8 cellular contexts compared by ENCODE assay signal in genomic region chr6:28383235-28384142, GRCh38. TPM values are rescaled to one million over a fixed set of nuclear protein-coding genes. Genes with fewer than 3 reads are reported as not detected.
DNase-seq lines count a peak whose midpoint lies in the region; ATAC-seq and TF ChIP-seq lines count a peak whose summit lies in the region.

No MANE protein-coding gene starts in this region.

- no peaks in the 10 kb centered on the region for H3K27me3 Mint-ChIP-seq in effector memory CD8-positive, alpha-beta T cell

- H3K27ac ChIP-seq in Karpas-422 (ENCODE audit: low read length), result no peak overlapping the region
- H3K27ac ChIP-seq in WERI-Rb-1, result peak overlapping the region; percentile 66
- H3K27ac ChIP-seq in right lobe of liver, result peak overlapping the region; percentile 63 to 71 (median 67)

- H3K9me2 ChIP-seq in Karpas-422 (replicated peaks; ENCODE audit: insufficient read depth, low read length), result no peaks in the 10 kb centered on the region

- H3K4me3 ChIP-seq in Karpas-422 (ENCODE audit: low read length) (no peak overlapping the region), WERI-Rb-1 (ENCODE audit: low read depth, low read length) (peak overlapping the region; percentile 49), right lobe of liver (peak overlapping the region; percentile 43 to 59 (median 56))

- H3K4me1 Mint-ChIP-seq in effector memory CD8-positive, alpha-beta T cell (ENCODE audit: low read depth in 2 of 2), result peaks cover 3 to 8% of the 10 kb centered on the region in 2 donors

- TF ChIP-seq CTCF in GM10248 (IDR thresholded peaks at IDR 0.05; ENCODE audit: control extremely low read depth, extremely low read depth, low read depth, missing control alignments) (peak; percentile 46), WERI-Rb-1 (IDR thresholded peaks at IDR 0.05; ENCODE audit: low read depth, low read length) (peak; percentile 72), right lobe of liver (IDR thresholded peaks at IDR 0.05) (peak; percentile 53 to 63 (median 56))

- H3K4me3 Mint-ChIP-seq in effector memory CD8-positive, alpha-beta T cell, result peak overlapping the region in 1 of 2 donors; percentile 22

- H3K4me1 ChIP-seq in Karpas-422 (ENCODE audit: low read length) (no peaks in the 10 kb centered on the region), right lobe of liver (peaks cover 0 to 5% (median 0%) of the 10 kb centered on the region in 4 donors)

- no peak overlapping the region for H2AFZ ChIP-seq in Karpas-422 (ENCODE audit: low read length)

- CTCF ChIA-PET in GM10248 (lab: Yijun Ruan, JAX), result interaction anchor here (0.7 to 4.7 kb wide), 17 partner anchors 11 to 1267 kb away, joined by 3 to 55 read pairs (median 4); partner anchors contain the start of genes ZSCAN12 and ZSCAN31

- peaks cover 52% of the 10 kb centered on the region for H3K79me2 ChIP-seq in Karpas-422 (ENCODE audit: low read length)

- H3K9me3 ChIP-seq in Karpas-422 (ENCODE audit: low read length) (peaks cover 13% of the 10 kb centered on the region), WERI-Rb-1 (ENCODE audit: severe bottlenecking) (peaks cover 4% of the 10 kb centered on the region), right lobe of liver (no peaks in the 10 kb centered on the region)

- peak; percentile 78 for ATAC-seq in GM21737 (IDR thresholded peaks at IDR 0.05; ENCODE audit: unreplicated experiment)
- ATAC-seq in effector memory CD8-positive, alpha-beta T cell (replicated peaks), result peak; percentile 58
- ATAC-seq in right lobe of liver, result peak; percentile 98 to 99 (median 99)

- H3K27me3 ChIP-seq in Karpas-422 (ENCODE audit: low read length) (no peaks in the 10 kb centered on the region), WERI-Rb-1 (ENCODE audit: insufficient read depth, low read depth, severe bottlenecking) (no peaks in the 10 kb centered on the region), right lobe of liver (no peaks in the 10 kb centered on the region)

- 19% methylated on average over 22 of the region's 31 CpGs for WGBS in right lobe of liver (ENCODE audit: insufficient coverage, low coverage, low lambda C conversion rate, missing lambda C conversion rate)

- H3K9ac ChIP-seq in Karpas-422 (ENCODE audit: low read length), result no peak overlapping the region

- peaks cover 87% of the 10 kb centered on the region for H3K36me3 ChIP-seq in Karpas-422 (ENCODE audit: insufficient read depth, low read length)
- peaks cover 95% of the 10 kb centered on the region for H3K36me3 ChIP-seq in WERI-Rb-1
- peaks cover 0 to 3% (median 0%) of the 10 kb centered on the region in 4 donors for H3K36me3 ChIP-seq in right lobe of liver

- peak; percentile 54 for TF ChIP-seq POLR2A in right lobe of liver (IDR thresholded peaks at IDR 0.05)

- H3K9me3 Mint-ChIP-seq in effector memory CD8-positive, alpha-beta T cell, result no peaks in the 10 kb centered on the region

- H3K4me2 ChIP-seq in Karpas-422 (ENCODE audit: low read depth, low read length, poor library complexity, severe bottlenecking), result no peak overlapping the region

- POLR2A ChIA-PET in GM10248 (lab: Yijun Ruan, JAX), result interaction anchor here (1.0 to 1.5 kb wide), 5 partner anchors 16 to 573 kb away, joined by 3 to 5 read pairs (median 4); partner anchors contain the start of genes ZSCAN12 and ZSCAN31

- DNase-seq in GM10248 (ENCODE audit: extremely low spot score), result peak; percentile 84
- DNase-seq in Karpas-422, result peak; percentile 27
- peak; percentile 89 for DNase-seq in WERI-Rb-1
- peak in 1 of 3 experiments; percentile 5 for DNase-seq in effector memory CD8-positive, alpha-beta T cell
- peak; percentile 89 to 95 (median 94) for DNase-seq in right lobe of liver
- peak; percentile 50 for DNase-seq in stimulated activated CD4-positive, alpha-beta T cell treated with anti-CD3 and anti-CD28 coated beads, Interleukin-4, amount 100 ng/mL, for 1 hour
- no peak for DNase-seq in KBM-7

- intact Hi-C loops in right lobe of liver (cut with DNase I), result no loop called here

- in situ Hi-C loops in KBM-7 (cut with MboI; ENCODE audit: low pct_unique_long_range_greater_than_20kb, low sequenced_read_pairs), result no loop called here

- no peaks in the 10 kb centered on the region for H4K20me1 ChIP-seq in Karpas-422 (ENCODE audit: insufficient read depth, low read depth, low read length)

- no peak overlapping the region for H3K27ac Mint-ChIP-seq in effector memory CD8-positive, alpha-beta T cell

- peaks cover 14% of the 10 kb centered on the region for H3K36me3 Mint-ChIP-seq in effector memory CD8-positive, alpha-beta T cell (ENCODE audit: insufficient read depth)

RNA-seq across cellular contexts. Expression of gene ZSCAN12, which starts 16.1 kb away (rescaled TPM):
- total RNA-seq in Karpas-422 (2014; rRNA removed; shearing (Covaris generic); ENCODE audit: low replicate concordance), result 9.3 and 12.0 TPM in 2 replicates
- total RNA-seq in right lobe of liver, result 1 to 10 TPM; 1.4 to 1.6 (median 1.5) TPM

RNA-seq across cellular contexts. Expression of gene ZKSCAN3, which starts 33.7 kb away (rescaled TPM):
- 4.5 and 5.1 TPM in 2 replicates for total RNA-seq in Karpas-422 (2014; rRNA removed; shearing (Covaris generic); ENCODE audit: low replicate concordance)
- total RNA-seq in right lobe of liver, result 1 to 10 TPM; 1.3 to 3.8 (median 2.5) TPM

RNA-seq across cellular contexts. Expression of gene ZSCAN31, which starts 47.5 kb away (rescaled TPM):
- 4.0 and 4.2 TPM in 2 replicates for total RNA-seq in Karpas-422 (2014; rRNA removed; shearing (Covaris generic); ENCODE audit: low replicate concordance)
- total RNA-seq in right lobe of liver, result 1 to 10 TPM; 3.7 to 6.9 (median 4.6) TPM

RNA-seq across cellular contexts. Expression of gene ZSCAN23, which starts 59.8 kb away (rescaled TPM):
- 3.3 and 4.8 TPM in 2 replicates for total RNA-seq in Karpas-422 (2014; rRNA removed; shearing (Covaris generic); ENCODE audit: low replicate concordance)
- total RNA-seq in right lobe of liver, result under 1 TPM in 5 of 6 experiments, not detected in 1; 0.25 to 0.73 (median 0.43) TPM
